Comparison of ENCODE assay signal across 8 cellular contexts in the genomic region with DNA sequence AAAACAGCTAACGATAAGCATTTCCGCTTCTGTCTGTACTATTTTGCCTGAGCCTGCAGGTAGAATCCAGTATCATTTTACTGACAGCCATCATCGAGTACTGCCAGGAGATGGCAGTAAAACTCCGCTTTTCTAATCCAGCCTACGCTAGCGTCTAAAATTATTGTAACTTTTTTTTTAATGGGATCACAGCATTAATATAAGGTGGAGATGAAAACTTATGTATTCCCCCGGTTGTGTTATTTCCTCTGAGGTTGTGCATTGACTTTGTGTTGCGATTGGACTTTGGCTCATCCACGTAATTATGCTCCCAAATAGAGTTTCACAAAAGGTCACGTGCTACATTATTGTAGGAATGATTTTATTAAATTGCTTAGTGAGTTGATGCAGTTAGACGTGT.
DNase-seq lines count a peak whose midpoint lies in the region; TF ChIP-seq lines count a peak whose summit lies in the region.

No MANE protein-coding gene starts in this region.

- CTCF ChIA-PET in HEK293 (lab: Yijun Ruan, JAX) = interaction anchor here (0.6 to 2.6 kb wide), 4 partner anchors 18 to 582 kb away, joined by 3 to 19 read pairs (median 3); no protein-coding TSS in a partner anchor

- H3K9me3 ChIP-seq in HEK293 (ENCODE audit: control insufficient read depth, insufficient read depth, low read depth, low read length) = no peaks in the 10 kb centered on the region
- no peaks in the 10 kb centered on the region for H3K9me3 ChIP-seq in effector memory CD4-positive, alpha-beta T cell (ENCODE audit: control insufficient read depth, low read length)

- DNase-seq in NCI-H345 (lab: John Stamatoyannopoulos, UW) = peak; percentile 20
- DNase-seq in NCI-H345 treated with DMSO at 0.1 percent for 48 hours (lab: John Stamatoyannopoulos, UW; ENCODE audit: unreplicated experiment) = no peak
- DNase-seq in NCI-H526 treated with DMSO at 0.1 percent for 48 hours (lab: John Stamatoyannopoulos, UW) = peak; percentile 2
- DNase-seq in coronary artery (ENCODE audit: low spot score) = no peak
- peak; percentile 40 for DNase-seq in myocyte (ENCODE audit: low read depth)
- DNase-seq in effector memory CD4-positive, alpha-beta T cell = no peak
- DNase-seq in stimulated activated naive CD4-positive, alpha-beta T cell treated with Interleukin-2 at 50 U/mL for 16 hours (lab: John Stamatoyannopoulos, UW) = no peak

- H3K27ac ChIP-seq in HEK293 (ENCODE audit: extremely low read depth, low read depth, low read length) (no peak overlapping the region), coronary artery (no peak overlapping the region)
- H3K27ac ChIP-seq in effector memory CD4-positive, alpha-beta T cell (ENCODE audit: insufficient read depth, low read length, poor library complexity, severe bottlenecking) = no peak overlapping the region

- H3K4me3 ChIP-seq in HEK293 (ENCODE audit: low read depth, low read length) (no peak overlapping the region), coronary artery (no peak overlapping the region)
- no peak overlapping the region for H3K4me3 ChIP-seq in effector memory CD4-positive, alpha-beta T cell (ENCODE audit: insufficient read depth, low read depth, low read length, poor library complexity, severe bottlenecking)

- no peaks in the 10 kb centered on the region for H3K4me1 ChIP-seq in HEK293 (ENCODE audit: control insufficient read depth, insufficient read depth, low read length)
- no peaks in the 10 kb centered on the region for H3K4me1 ChIP-seq in effector memory CD4-positive, alpha-beta T cell (ENCODE audit: control insufficient read depth, insufficient read depth, low read length, poor library complexity, severe bottlenecking)

- no peak for TF ChIP-seq CTCF in HEK293 (tag by site-specific recombination; IDR thresholded peaks at IDR 0.05)
- peak; percentile 32 for TF ChIP-seq CTCF in coronary artery (IDR thresholded peaks at IDR 0.05)

- POLR2A ChIA-PET in HEK293 (lab: Yijun Ruan, JAX) = no interaction called here

- no peaks in the 10 kb centered on the region for H3K36me3 ChIP-seq in HEK293 (ENCODE audit: control insufficient read depth in 2 of 2, insufficient read depth in 1 of 2, low read length in 2 of 2)
- H3K36me3 ChIP-seq in effector memory CD4-positive, alpha-beta T cell (ENCODE audit: control insufficient read depth, insufficient read depth, low read length) = no peaks in the 10 kb centered on the region

- no peaks in the 10 kb centered on the region for H3K27me3 ChIP-seq in effector memory CD4-positive, alpha-beta T cell (replicated peaks; ENCODE audit: control insufficient read depth, insufficient read depth, low read length, poor library complexity, severe bottlenecking)

TF ChIP-seq in HEK293, 187 proteins besides CTCF, POLR2A, EP300 and RAD21:
- TF ChIP-seq ZNF654 (tag by site-specific recombination; IDR thresholded peaks at IDR 0.05; ENCODE audit: low read depth) (peak; percentile 76), ZNF555 (tag by site-specific recombination; conservative IDR thresholded peaks at IDR 0.05) (no peak), ZNF777 (tag by site-specific recombination; IDR thresholded peaks at IDR 0.05; ENCODE audit: borderline replicate concordance) (no peak)
TF ChIP-seq in HEK293: peak in this region for 1.

Comparison
In these comparisons a context has a peak if more than half of its experiments do, and no peak if none do; other contexts are left out.
1. DNase-seq: peak in NCI-H345 (single experiment), NCI-H526 treated with DMSO at 0.1 percent for 48 hours (single experiment) and myocyte (single experiment); none in NCI-H345 treated with DMSO at 0.1 percent for 48 hours (single experiment), coronary artery (single experiment), effector memory CD4-positive, alpha-beta T cell (0 of 3) and stimulated activated naive CD4-positive, alpha-beta T cell treated with Interleukin-2 at 50 U/mL for 16 hours (single experiment).